In genomic region chr7:134431805-134432204, GRCh38 we compare ENCODE assay signal across 10 cellular contexts. TPM values are rescaled to one million over a fixed set of nuclear protein-coding genes. Genes with fewer than 3 reads are reported as not detected.
DNase-seq lines count a peak whose midpoint lies in the region; TF ChIP-seq lines count a peak whose summit lies in the region.
"Had no signal": no experiment of that assay in that cellular context is flagged by ENCODE, and none has a peak within 500 bp of the region (broad histone marks: within the 10 kb centered on the region; RNA-seq: fewer than 3 reads in every experiment).

No MANE protein-coding gene starts in this region.

- DNase-seq in Caco-2 = peak; percentile 30 to 53
- DNase-seq in NB4 (ENCODE audit: low read depth) = no peak
- no peak for DNase-seq in coronary artery (ENCODE audit: low spot score)
- no peak for DNase-seq in neural crest cell (ENCODE audit: low read depth, low spot score)
- DNase-seq in nucleus accumbens (lab: John Stamatoyannopoulos, UW) = no peak
- DNase-seq in COLO829 (ENCODE audit: low spot score) = no peak
- DNase-seq in iPS-NIHi7 (ENCODE audit: extremely low spot score) = no peak
- no peak for DNase-seq in NCI-H345 treated with DMSO at 0.1 percent for 48 hours (lab: John Stamatoyannopoulos, UW; ENCODE audit: unreplicated experiment)
- DNase-seq: NCI-H1048 had no signal

- peak overlapping the region; percentile 39 for H3K4me3 ChIP-seq in Caco-2 (ENCODE audit: low read depth, low read length)
- peak overlapping the region; percentile 32 for H3K4me3 ChIP-seq in NB4 (ENCODE audit: low read depth, low read length)
- peak overlapping the region; percentile 66 for H3K4me3 ChIP-seq in coronary artery
- H3K4me3 ChIP-seq: lung had no signal

- H3K27me3 Mint-ChIP-seq in Caco-2 (ENCODE audit: insufficient read depth, unreplicated experiment) (peaks cover 4% of the 10 kb centered on the region), neural crest cell (ENCODE audit: low read depth) (no peaks in the 10 kb centered on the region)

- peak overlapping the region; percentile 53 to 85 for H3K27ac ChIP-seq in coronary artery

- H3K4me1 Mint-ChIP-seq in Caco-2 (ENCODE audit: low read depth, unreplicated experiment) (peaks cover 17% of the 10 kb centered on the region), neural crest cell (peaks cover 14% of the 10 kb centered on the region)

- no peak for TF ChIP-seq CTCF in Caco-2 (IDR thresholded peaks at IDR 0.05; ENCODE audit: insufficient read depth in 1 of 2, low read depth in 1 of 2, low read length in 1 of 2, severe bottlenecking in 1 of 2, unreplicated experiment in 1 of 2)
- TF ChIP-seq CTCF in NB4 (IDR thresholded peaks at IDR 0.05; ENCODE audit: low read depth, low read length) = no peak
- no peak for TF ChIP-seq CTCF in coronary artery (IDR thresholded peaks at IDR 0.05)
- no peak for TF ChIP-seq CTCF in neural crest cell (conservative IDR thresholded peaks at IDR 0.05)

- TF ChIP-seq POLR2A in NB4 (IDR thresholded peaks at IDR 0.05; ENCODE audit: extremely low read depth, insufficient read length) = no peak

- BruUV-seq in Caco-2 (replicated peaks; lab: Mats Ljungman, UMichigan) = TSS peak; percentile 53

- no peaks in the 10 kb centered on the region for H3K36me3 ChIP-seq in Caco-2 (ENCODE audit: control insufficient read depth, insufficient read depth, low read length)

- POLR2A ChIA-PET in Caco-2 (lab: Charles Lee) = interaction anchor here (0.6 kb wide), 1 partner anchor 172 kb away, joined by 4 read pairs; no protein-coding TSS in a partner anchor

- H3K9me3 ChIP-seq in Caco-2 = no peaks in the 10 kb centered on the region

- intact Hi-C loops in Caco-2 (cut with micrococcal nuclease; ENCODE audit: unreplicated experiment) = loop anchor here (1.0 to 10.0 kb wide), 5 partner anchors 45 to 513 kb away; no protein-coding TSS in a partner anchor

- CTCF ChIA-PET in Caco-2 (lab: Charles Lee) = interaction anchor here (0.6 to 2.4 kb wide), 22 partner anchors 10 to 582 kb away, joined by 3 to 39 read pairs (median 8); partner anchors contain the start of genes AKR1B1, AKR1B15 and SLC35B4

- H3K4me3 Mint-ChIP-seq in Caco-2 (ENCODE audit: unreplicated experiment) = peak overlapping the region; percentile 84
- H3K4me3 Mint-ChIP-seq in neural crest cell = peak overlapping the region; percentile 88

- no peaks in the 10 kb centered on the region for H3K36me3 Mint-ChIP-seq in Caco-2 (ENCODE audit: insufficient read depth, unreplicated experiment)
- no peaks in the 10 kb centered on the region for H3K36me3 Mint-ChIP-seq in neural crest cell (ENCODE audit: low read depth)

- peaks cover 19% of the 10 kb centered on the region for H3K4me1 ChIP-seq in Caco-2

- H3K9me3 Mint-ChIP-seq in Caco-2 (ENCODE audit: unreplicated experiment) = no peaks in the 10 kb centered on the region
- no peaks in the 10 kb centered on the region for H3K9me3 Mint-ChIP-seq in neural crest cell

- H3K27ac Mint-ChIP-seq in Caco-2 (ENCODE audit: unreplicated experiment) (peak overlapping the region; percentile 72), neural crest cell (ENCODE audit: unreplicated experiment) (no peak overlapping the region)

- no peaks in the 10 kb centered on the region for H3K27me3 ChIP-seq in Caco-2 (replicated peaks; ENCODE audit: control insufficient read depth, insufficient read depth, low read length)

RNA-seq across cellular contexts. Expression of gene AKR1B1, which starts 27.1 kb away (rescaled TPM):
- 58.6 and 62.8 TPM in 2 replicates for total RNA-seq in Caco-2 (2022)
- 202 and 204 TPM in 2 replicates for total RNA-seq in neural crest cell

Comparison
In these comparisons a context has a peak if more than half of its experiments do, and no peak if none do; other contexts are left out.
1. DNase-seq: peak in Caco-2 (2 of 2); none in NB4 (single experiment), coronary artery (single experiment), neural crest cell (single experiment), nucleus accumbens (0 of 56), COLO829 (single experiment), iPS-NIHi7 (single experiment) and NCI-H345 treated with DMSO at 0.1 percent for 48 hours (single experiment).
2. Peak in every context shown above with its lines, with median percentiles within 50 percentile points of each other: H3K4me3 ChIP-seq.